ENCODE assay signal across 15 cellular contexts in the genomic region with DNA sequence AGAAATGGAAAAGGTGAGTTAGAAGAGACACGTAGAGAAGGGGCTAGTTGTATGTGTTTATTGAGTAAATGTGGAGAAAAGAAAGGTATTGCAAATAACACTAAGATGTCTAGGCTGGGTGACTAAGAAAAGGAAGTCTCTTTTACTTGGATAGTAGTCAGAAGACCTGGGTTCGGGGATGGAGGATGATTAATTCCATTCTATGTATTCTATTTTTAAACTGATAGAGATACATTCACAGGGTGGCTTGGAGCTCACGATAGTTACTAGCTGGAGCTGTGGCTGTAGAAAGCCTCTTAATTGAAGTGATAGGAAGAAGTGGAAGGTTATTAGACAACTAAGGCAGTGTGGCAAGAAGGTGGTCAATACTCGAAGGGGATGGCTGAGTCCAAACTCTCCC.
"Had no signal": no experiment of that assay in that cellular context is flagged by ENCODE, and none has a peak within 500 bp of the region (broad histone marks: within the 10 kb centered on the region; RNA-seq: fewer than 3 reads in every experiment).

No MANE protein-coding gene starts in this region.

- H3K4me3 ChIP-seq: adrenal gland, dorsolateral prefrontal cortex, gastroesophageal sphincter, hepatocyte, neural progenitor cell had no signal

- ATAC-seq: gastroesophageal sphincter had no signal

- H3K9ac ChIP-seq: neural progenitor cell, parathyroid adenoma had no signal

- H3K4me1 ChIP-seq: adrenal gland, gastroesophageal sphincter, neural progenitor cell, parathyroid adenoma had no signal

- H3K36me3 Mint-ChIP-seq: brain, neural progenitor cell had no signal

- H3K27me3 Mint-ChIP-seq: brain; stimulated activated naive CD8-positive, alpha-beta T cell treated with anti-CD3 and anti-CD28 coated beads, Interleukin-15, Interleukin-2, amounts not matched to agents 100 ng/mL and 50 ng/mL, for 24 hours had no signal

- H3K9me3 Mint-ChIP-seq: activated T-helper 2 cell treated with anti-CD3 and anti-CD28 coated beads, Interferon-gamma antibody, Interleukin-2, Interleukin-4, amounts not matched to agents 10 μg/mL and 5 μg/mL and 100 μg/mL, durations not matched to agents 14 hours and 24 hours and 36 hours; neural progenitor cell; stimulated activated naive CD8-positive, alpha-beta T cell treated with anti-CD3 and anti-CD28 coated beads, Interleukin-15, Interleukin-2, amounts not matched to agents 100 ng/mL and 50 ng/mL, for 24 hours; T-helper 1 cell treated with Interleukin-12 subunit alpha and Interleukin-12 subunit beta and Interleukin-4 antibody, amounts not matched to agents 30 μg/mL and 1 μg/mL, for 36 hours had no signal

- H3K4me3 Mint-ChIP-seq: brain; neural progenitor cell; stimulated activated naive CD8-positive, alpha-beta T cell treated with anti-CD3 and anti-CD28 coated beads, Interleukin-15, Interleukin-2, amounts not matched to agents 100 ng/mL and 50 ng/mL, for 24 hours; T-helper 1 cell treated with Interleukin-12 subunit alpha and Interleukin-12 subunit beta and Interleukin-4 antibody, amounts not matched to agents 30 μg/mL and 1 μg/mL, for 36 hours had no signal

- H3K27ac ChIP-seq: adrenal gland, dorsolateral prefrontal cortex, gastroesophageal sphincter, hepatocyte, neural progenitor cell, parathyroid adenoma had no signal

- H3K27ac Mint-ChIP-seq: activated T-helper 2 cell treated with anti-CD3 and anti-CD28 coated beads, Interferon-gamma antibody, Interleukin-2, Interleukin-4, amounts not matched to agents 10 μg/mL and 5 μg/mL and 100 μg/mL, durations not matched to agents 14 hours and 24 hours and 36 hours; brain; neural progenitor cell; stimulated activated naive CD8-positive, alpha-beta T cell treated with anti-CD3 and anti-CD28 coated beads, Interleukin-15, Interleukin-2, amounts not matched to agents 100 ng/mL and 50 ng/mL, for 24 hours; T-helper 1 cell treated with Interleukin-12 subunit alpha and Interleukin-12 subunit beta and Interleukin-4 antibody, amounts not matched to agents 30 μg/mL and 1 μg/mL, for 36 hours had no signal

- H3K36me3 ChIP-seq: adrenal gland, gastroesophageal sphincter, neural progenitor cell had no signal

- H3K27me3 ChIP-seq: adrenal gland, dorsolateral prefrontal cortex, gastroesophageal sphincter, hepatocyte, neural progenitor cell had no signal

- H2AFZ ChIP-seq: hepatocyte, neural progenitor cell, parathyroid adenoma had no signal

- DNase-seq: activated CD4-positive, CD25-positive, alpha-beta regulatory T cell; activated naive CD4-positive, alpha-beta T cell treated with anti-CD3 and anti-CD28 coated beads, Interleukin-2, amount 50 U/mL, for 16 hours; adrenal gland; cerebellar nuclear complex; dorsolateral prefrontal cortex; stimulated activated CD4-positive, alpha-beta T cell treated with anti-CD3 and anti-CD28 coated beads, Interleukin-15, amount 100 ng/mL, for 24 hours; stimulated activated CD4-positive, alpha-beta T cell treated with anti-CD3 and anti-CD28 coated beads, Interleukin-4, amount 100 ng/mL, for 24 hours had no signal

- H3K79me2 ChIP-seq: hepatocyte, parathyroid adenoma had no signal

- H3K9me3 ChIP-seq: adrenal gland, gastroesophageal sphincter had no signal

- H3K4me2 ChIP-seq: hepatocyte, neural progenitor cell had no signal
